In the genomic region with DNA sequence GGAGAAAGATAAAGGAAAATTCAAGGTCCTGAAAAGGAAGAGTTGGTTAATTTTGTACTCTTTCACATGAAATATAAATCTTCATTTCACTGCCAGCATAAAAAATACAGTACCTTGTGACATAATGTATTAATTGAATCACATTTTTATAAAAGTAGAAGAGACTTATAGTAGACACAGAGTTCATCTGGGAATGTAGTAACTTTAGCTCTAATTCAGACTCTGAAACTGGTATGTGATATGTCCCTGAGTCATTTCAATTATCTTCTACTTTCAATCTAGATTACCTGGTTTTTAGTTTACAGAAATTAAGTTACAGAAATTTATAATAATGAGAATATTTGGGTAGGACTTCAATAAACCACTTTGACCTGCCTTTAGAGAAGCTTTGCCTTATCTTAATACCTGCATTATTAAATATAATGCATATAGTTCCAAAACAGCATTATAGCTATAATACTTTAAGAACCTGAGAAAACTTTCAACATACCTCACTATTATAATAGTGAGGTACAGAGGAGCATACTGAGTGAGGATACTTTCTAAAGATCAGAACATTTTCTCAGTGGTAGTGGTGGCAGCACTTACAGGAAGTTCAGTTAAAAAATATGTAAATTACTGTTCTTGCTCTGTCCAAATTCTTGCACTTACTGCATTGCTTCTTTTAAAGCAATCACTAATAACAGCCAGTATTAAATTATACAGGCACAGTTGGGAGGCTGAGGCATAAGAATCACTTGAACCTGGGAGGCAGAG, we compare ENCODE assay signal across 23 cellular contexts. TPM values are rescaled to one million over a fixed set of nuclear protein-coding genes. Genes with fewer than 3 reads are reported as not detected.
DNase-seq lines count a peak whose midpoint lies in the region; ATAC-seq and FAIRE-seq lines count a peak whose summit lies in the region.
"Had no signal": no experiment of that assay in that cellular context is flagged by ENCODE, and none has a peak within 500 bp of the region (broad histone marks: within the 10 kb centered on the region; RNA-seq: fewer than 3 reads in every experiment).

No MANE protein-coding gene starts in this region.

- FAIRE-seq in frontal cortex (lab: Jason Lieb, UNC): no peak

- DNase-seq in NCI-H2107 (lab: John Stamatoyannopoulos, UW): no peak
- no peak for DNase-seq in D341Med (ENCODE audit: low spot score)
- DNase-seq in NCI-H146 (lab: John Stamatoyannopoulos, UW): no peak
- no peak for DNase-seq in frontal cortex (ENCODE audit: low spot score in 2 of 2)
- DNase-seq: activated CD4-positive, alpha-beta memory T cell treated with anti-CD3 and anti-CD28 coated beads for 36 hours; activated naive CD4-positive, alpha-beta T cell treated with anti-CD3 and anti-CD28 coated beads, Interleukin-2, amount 10 ng/mL, durations not matched to agents 7 days and 5 days; activated T-cell treated with anti-CD3 and anti-CD28 coated beads, Interleukin-2, amount 50 U/mL, for 24 hours; aorta; effector CD8-positive, alpha-beta T cell; Kasumi-1; mesenchymal stem cell; naive thymus-derived CD8-positive, alpha-beta T cell; NCI-H1048; NCI-H2081 treated with DMSO at 0.1 percent for 48 hours; NCI-H510A; pancreas; right lobe of liver; SHP77; stimulated activated naive B cell treated with anti-CD40 and anti-IgM and Interleukin-4, amounts not matched to agents 10 μg/mL and 1 μg/mL and 100 μg/mL, for 72 hours had no signal

- ATAC-seq in GM18502 (IDR thresholded peaks at IDR 0.05; ENCODE audit: poor library complexity, unreplicated experiment): peak; percentile 65
- peak; percentile 63 for ATAC-seq in GM21367 (IDR thresholded peaks at IDR 0.05; ENCODE audit: unreplicated experiment)
- ATAC-seq in HG02885 (IDR thresholded peaks at IDR 0.05; ENCODE audit: poor library complexity, unreplicated experiment): peak; percentile 70
- ATAC-seq in HG03520 (IDR thresholded peaks at IDR 0.05; ENCODE audit: unreplicated experiment): peak; percentile 47
- ATAC-seq: naive thymus-derived CD8-positive, alpha-beta T cell; pancreas; right lobe of liver; stimulated activated naive B cell treated with anti-CD40 and anti-IgM and Interleukin-4, amounts not matched to agents 10 μg/mL and 1 μg/mL and 100 μg/mL, for 72 hours had no signal

RNA-seq across cellular contexts. Expression of gene NEK1, which starts 11.2 kb away (rescaled TPM):
- 28.1 TPM for total RNA-seq in frontal cortex

RNA-seq across cellular contexts. Expression of gene CLCN3, which starts 19.2 kb away (rescaled TPM):
- 92.9 TPM for total RNA-seq in frontal cortex
